ENCODE assay signal across 16 cellular contexts in the genomic region with DNA sequence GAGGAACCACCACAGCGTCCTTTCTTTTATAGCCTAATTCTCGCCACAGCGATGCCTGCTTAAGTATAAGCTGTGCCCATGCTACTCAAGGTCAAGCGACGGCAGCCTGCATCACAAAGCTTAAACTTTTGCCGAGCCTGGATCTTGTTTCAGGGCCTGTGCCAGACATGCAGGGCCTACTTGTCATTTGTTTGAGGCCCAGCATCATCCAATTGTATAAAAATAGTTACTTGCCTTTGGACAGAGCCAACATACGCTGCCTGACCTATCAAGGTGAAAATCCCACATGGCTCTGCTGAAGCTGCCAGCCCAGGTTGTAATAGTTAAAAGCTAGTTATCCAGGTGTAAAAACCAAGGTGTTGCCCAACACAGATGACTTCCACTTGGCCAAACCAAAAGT.
A peak's percentile ranks its signal among the peaks of the same experiment; 100 is the strongest.
DNase-seq lines count a peak whose midpoint lies in the region; ATAC-seq, FAIRE-seq and TF ChIP-seq lines count a peak whose summit lies in the region.
"Had no signal": no experiment of that assay in that cellular context is flagged by ENCODE, and none has a peak within 500 bp of the region (broad histone marks: within the 10 kb centered on the region; RNA-seq: fewer than 3 reads in every experiment).

No MANE protein-coding gene starts in this region.

- CTCF ChIA-PET in activated CD4-positive, alpha-beta T cell treated with anti-CD3 and anti-CD28 coated beads for 36 hours (lab: Charles Lee), result interaction anchor here (0.6 to 3.8 kb wide), 23 partner anchors 8 to 460 kb away, joined by 3 to 26 read pairs (median 5); partner anchors contain the start of genes MND1 and TMEM131L

- H3K36me3 Mint-ChIP-seq in activated CD4-positive, alpha-beta T cell treated with anti-CD3 and anti-CD28 coated beads for 36 hours (ENCODE audit: low read depth), result peaks cover 30% of the 10 kb centered on the region

- no peak for FAIRE-seq in pancreas (lab: Jason Lieb, UNC)

- intact Hi-C loops in activated CD4-positive, alpha-beta T cell treated with anti-CD3 and anti-CD28 coated beads for 36 hours (cut with DNase I, micrococcal nuclease), result loop anchor here (1.0 to 10.0 kb wide), 5 partner anchors 24 to 108 kb away; partner anchors contain the start of gene TMEM131L (in 1 of the 2)
- intact Hi-C loops in heart left ventricle (cut with DNase I), result loop anchor here in 9 of 10 donors (1.0 to 10.0 kb wide), 7 partner anchors 36 to 428 kb away; partner anchors contain the start of gene TMEM131L (in 4 of the 9)
- intact Hi-C loops in pancreas (cut with DNase I), result loop anchor here in 2 of 3 donors (5.0 to 10.0 kb wide), 2 partner anchors 108 to 226 kb away; partner anchors contain the start of gene TMEM131L (in 1 of the 2)

- H3K27me3 Mint-ChIP-seq in activated CD4-positive, alpha-beta T cell treated with anti-CD3 and anti-CD28 coated beads for 36 hours, result no peaks in the 10 kb centered on the region

- H3K4me3 ChIP-seq in OCI-LY3 (ENCODE audit: low read length), result no peak overlapping the region
- no peak overlapping the region for H3K4me3 ChIP-seq in heart left ventricle
- no peak overlapping the region for H3K4me3 ChIP-seq in pancreas
- no peak overlapping the region for H3K4me3 ChIP-seq in upper lobe of left lung
- H3K4me3 ChIP-seq: cardiac muscle cell, prostate gland had no signal

- H3K9me3 ChIP-seq in OCI-LY3 (ENCODE audit: insufficient read depth, low read length), result no peaks in the 10 kb centered on the region
- no peaks in the 10 kb centered on the region for H3K9me3 ChIP-seq in heart left ventricle
- no peaks in the 10 kb centered on the region for H3K9me3 ChIP-seq in pancreas
- no peaks in the 10 kb centered on the region for H3K9me3 ChIP-seq in upper lobe of left lung
- H3K9me3 ChIP-seq: prostate gland had no signal

- DNase-seq in activated CD4-positive, alpha-beta T cell treated with anti-CD3 and anti-CD28 coated beads for 36 hours, result no peak
- no peak for DNase-seq in activated CD4-positive, alpha-beta T cell treated with anti-CD3 and anti-CD28 coated beads, Interleukin-2, amount 50 U/mL, for 48 hours
- peak; percentile 60 to 88 (median 67) for DNase-seq in heart left ventricle
- peak in 3 of 6 donors; percentile 33 to 38 (median 37) for DNase-seq in pancreas
- DNase-seq in upper lobe of left lung, result no peak
- DNase-seq in SKM-1 treated with dmso at 0.1 percent for 144 hours (lab: John Stamatoyannopoulos, UW; ENCODE audit: unreplicated experiment), result no peak
- DNase-seq: effector CD8-positive, alpha-beta T cell; H7; NCI-H2107; NCI-H526 treated with DMSO at 0.1 percent for 48 hours; PC-3 had no signal

- H3K27ac ChIP-seq in OCI-LY3 (ENCODE audit: low read length), result peak overlapping the region; percentile 16
- H3K27ac ChIP-seq in heart left ventricle, result peak overlapping the region in 11 of 12 donors; percentile 46 to 81 (median 71)
- H3K27ac ChIP-seq in pancreas, result peak overlapping the region in 2 of 4 donors; percentile 14 to 18
- no peak overlapping the region for H3K27ac ChIP-seq in upper lobe of left lung
- H3K27ac ChIP-seq: 22Rv1, cardiac muscle cell, prostate gland had no signal

- WGBS in heart left ventricle, 4 donors, result 55 to 69% (median 59%) methylated on average over 7 of the region's 7 CpGs
- 55 to 59% methylated on average over 7 of the region's 7 CpGs for WGBS in pancreas, 2 donors
- WGBS in upper lobe of left lung, 2 donors, result 93 to 95% methylated on average over 7 of the region's 7 CpGs

- H3K27me3 ChIP-seq in OCI-LY3 (ENCODE audit: low read depth, low read length) (no peaks in the 10 kb centered on the region), heart left ventricle (no peaks in the 10 kb centered on the region), pancreas (no peaks in the 10 kb centered on the region), upper lobe of left lung (no peaks in the 10 kb centered on the region)
- H3K27me3 ChIP-seq: cardiac muscle cell had no signal

- peak overlapping the region; percentile 63 for H3K27ac Mint-ChIP-seq in activated CD4-positive, alpha-beta T cell treated with anti-CD3 and anti-CD28 coated beads for 36 hours

- H3K4me1 ChIP-seq in OCI-LY3 (ENCODE audit: low read length) (peaks cover 54% of the 10 kb centered on the region), heart left ventricle (peaks cover 4 to 60% (median 30%) of the 10 kb centered on the region in 12 donors), pancreas (peaks cover 15 to 38% (median 21%) of the 10 kb centered on the region in 3 donors), upper lobe of left lung (peaks cover 0 to 9% (median 6%) of the 10 kb centered on the region in 4 donors)
- H3K4me1 ChIP-seq: prostate gland had no signal

- TF ChIP-seq EP300 in upper lobe of left lung (IDR thresholded peaks at IDR 0.05), result no peak

- no peak overlapping the region for H2AFZ ChIP-seq in OCI-LY3 (ENCODE audit: low read depth, low read length)

- no peak for ATAC-seq in activated CD4-positive, alpha-beta T cell treated with anti-CD3 and anti-CD28 coated beads for 36 hours
- peak; percentile 79 to 92 (median 86) for ATAC-seq in heart left ventricle
- peak; percentile 24 to 69 (median 36) for ATAC-seq in pancreas
- ATAC-seq in upper lobe of left lung (ENCODE audit: low FRiP score in 2 of 2), result no peak
- ATAC-seq in GM21381 (IDR thresholded peaks at IDR 0.05; ENCODE audit: unreplicated experiment), result no peak

- H3K9me3 Mint-ChIP-seq in activated CD4-positive, alpha-beta T cell treated with anti-CD3 and anti-CD28 coated beads for 36 hours (ENCODE audit: low read depth), result no peaks in the 10 kb centered on the region

- H3K9ac ChIP-seq in OCI-LY3 (ENCODE audit: low read length), result no peak overlapping the region

- H3K36me3 ChIP-seq in OCI-LY3 (replicated peaks; ENCODE audit: low read depth, low read length), result peaks cover 52% of the 10 kb centered on the region
- no peaks in the 10 kb centered on the region for H3K36me3 ChIP-seq in heart left ventricle
- H3K36me3 ChIP-seq in pancreas, result no peaks in the 10 kb centered on the region
- H3K36me3 ChIP-seq in upper lobe of left lung, result no peaks in the 10 kb centered on the region
- H3K36me3 ChIP-seq: cardiac muscle cell, prostate gland had no signal

- H3K4me2 ChIP-seq in OCI-LY3 (ENCODE audit: low read length), result peak overlapping the region; percentile 2; the same call in 1 of the 2 replicates

- H3K79me2 ChIP-seq in OCI-LY3 (ENCODE audit: low read length), result peaks cover 90% of the 10 kb centered on the region

- H3K4me1 Mint-ChIP-seq in activated CD4-positive, alpha-beta T cell treated with anti-CD3 and anti-CD28 coated beads for 36 hours, result peaks cover 86% of the 10 kb centered on the region

- TF ChIP-seq POLR2A in heart left ventricle (IDR thresholded peaks at IDR 0.05) (no peak), upper lobe of left lung (IDR thresholded peaks at IDR 0.05) (no peak)

- TF ChIP-seq CTCF in OCI-LY3 (IDR thresholded peaks at IDR 0.05; ENCODE audit: low read depth, low read length) (no peak), heart left ventricle (IDR thresholded peaks at IDR 0.05) (no peak), pancreas (IDR thresholded peaks at IDR 0.05) (no peak), upper lobe of left lung (IDR thresholded peaks at IDR 0.05) (no peak)

- POLR2A ChIA-PET in activated CD4-positive, alpha-beta T cell treated with anti-CD3 and anti-CD28 coated beads for 36 hours (lab: Charles Lee), result interaction anchor here (0.8 kb wide), 1 partner anchor 48 kb away, joined by 4 read pairs; no protein-coding TSS in a partner anchor

- peaks cover 94% of the 10 kb centered on the region for H4K20me1 ChIP-seq in OCI-LY3 (ENCODE audit: insufficient read depth, low read length)

- H3K4me3 Mint-ChIP-seq in activated CD4-positive, alpha-beta T cell treated with anti-CD3 and anti-CD28 coated beads for 36 hours, result no peak overlapping the region

Comparison
In these comparisons a context has a peak if more than half of its experiments do, and no peak if none do; other contexts are left out.
1. ATAC-seq: peak in heart left ventricle (4 of 4) and pancreas (4 of 4); none in activated CD4-positive, alpha-beta T cell treated with anti-CD3 and anti-CD28 coated beads for 36 hours (single experiment), upper lobe of left lung (0 of 2) and GM21381 (single experiment).
2. DNase-seq: peak in heart left ventricle (5 of 5); none in activated CD4-positive, alpha-beta T cell treated with anti-CD3 and anti-CD28 coated beads for 36 hours (single experiment), activated CD4-positive, alpha-beta T cell treated with anti-CD3 and anti-CD28 coated beads, Interleukin-2, amount 50 U/mL, for 48 hours (0 of 2), upper lobe of left lung (0 of 2) and SKM-1 treated with dmso at 0.1 percent for 144 hours (single experiment).
3. H3K27ac ChIP-seq: peak in OCI-LY3 (single experiment) and heart left ventricle (11 of 12); none in upper lobe of left lung (0 of 4).